Comparison of ENCODE assay signal across 17 cellular contexts in genomic region chr4:184957451-184958115, GRCh38.
"Had no signal": no experiment of that assay in that cellular context is flagged by ENCODE, and none has a peak within 500 bp of the region (broad histone marks: within the 10 kb centered on the region; RNA-seq: fewer than 3 reads in every experiment).

No MANE protein-coding gene starts in this region.

- H3K36me3 Mint-ChIP-seq: activated naive CD8-positive, alpha-beta T cell treated with anti-CD3 and anti-CD28 coated beads, Interleukin-2, amount 10 ng/mL, durations not matched to agents 7 days and 5 days; natural killer cell had no signal

- H3K36me3 ChIP-seq: colonic mucosa, lower lobe of right lung, thyroid gland had no signal

- H3K4me1 ChIP-seq: colonic mucosa, lower lobe of right lung, thyroid gland had no signal

- H3K4me1 Mint-ChIP-seq: activated CD4-positive, alpha-beta T cell treated with anti-CD3 and anti-CD28 coated beads, Interleukin-2, amount 10 ng/mL, durations not matched to agents 24 days and 14 days; central memory CD8-positive, alpha-beta T cell; endodermal cell; natural killer cell had no signal

- DNase-seq: activated CD4-positive, alpha-beta T cell treated with anti-CD3 and anti-CD28 coated beads, Interleukin-2, amount 10 ng/mL, durations not matched to agents 24 days and 14 days; activated CD8-positive, alpha-beta T cell treated with anti-CD3 and anti-CD28 coated beads for 36 hours; activated naive CD4-positive, alpha-beta T cell treated with Interleukin-2 at 50 U/mL for 16 hours; activated naive CD8-positive, alpha-beta T cell treated with anti-CD3 and anti-CD28 coated beads, Interleukin-2, amount 10 ng/mL, durations not matched to agents 7 days and 5 days; activated T-cell treated with anti-CD3 and anti-CD28 coated beads, Interleukin-2, amount 50 U/mL, for 24 hours; colonic mucosa; endodermal cell; glutamatergic neuron; hypothalamus; islet precursor cell; lower lobe of right lung; natural killer cell; stimulated activated CD8-positive, alpha-beta memory T cell treated with anti-CD3 and anti-CD28 coated beads, Interleukin-4, amount 100 ng/mL, for 48 hours; stimulated activated naive CD4-positive, alpha-beta T cell; thyroid gland had no signal

- H3K27ac ChIP-seq: colonic mucosa, lower lobe of right lung, thyroid gland had no signal

- ATAC-seq: activated CD8-positive, alpha-beta T cell treated with anti-CD3 and anti-CD28 coated beads for 36 hours; lower lobe of right lung; natural killer cell had no signal

- H3K27ac Mint-ChIP-seq: activated CD4-positive, alpha-beta T cell treated with anti-CD3 and anti-CD28 coated beads, Interleukin-2, amount 10 ng/mL, durations not matched to agents 24 days and 14 days; activated CD8-positive, alpha-beta T cell treated with anti-CD3 and anti-CD28 coated beads for 36 hours; activated naive CD8-positive, alpha-beta T cell treated with anti-CD3 and anti-CD28 coated beads, Interleukin-2, amount 10 ng/mL, durations not matched to agents 7 days and 5 days; activated T-cell treated with anti-CD3 and anti-CD28 coated beads, Interleukin-2, amount 50 U/mL, for 24 hours; activated T-helper 2 cell treated with anti-CD3 and anti-CD28 coated beads, Interferon-gamma antibody, Interleukin-2, Interleukin-4, amounts not matched to agents 10 μg/mL and 5 μg/mL and 100 μg/mL, durations not matched to agents 14 hours and 24 hours and 36 hours; endodermal cell; natural killer cell had no signal

- H3K4me3 ChIP-seq: colonic mucosa, lower lobe of right lung, thyroid gland had no signal

- H3K9me3 ChIP-seq: colonic mucosa, lower lobe of right lung, thyroid gland had no signal

- H3K9me3 Mint-ChIP-seq: activated CD4-positive, alpha-beta T cell treated with anti-CD3 and anti-CD28 coated beads, Interleukin-2, amount 10 ng/mL, durations not matched to agents 24 days and 14 days; activated CD8-positive, alpha-beta T cell treated with anti-CD3 and anti-CD28 coated beads for 36 hours; activated naive CD8-positive, alpha-beta T cell treated with anti-CD3 and anti-CD28 coated beads, Interleukin-2, amount 10 ng/mL, durations not matched to agents 7 days and 5 days; activated T-cell treated with anti-CD3 and anti-CD28 coated beads, Interleukin-2, amount 50 U/mL, for 24 hours; activated T-helper 2 cell treated with anti-CD3 and anti-CD28 coated beads, Interferon-gamma antibody, Interleukin-2, Interleukin-4, amounts not matched to agents 10 μg/mL and 5 μg/mL and 100 μg/mL, durations not matched to agents 14 hours and 24 hours and 36 hours; central memory CD8-positive, alpha-beta T cell; endodermal cell; natural killer cell had no signal

- H3K27me3 ChIP-seq: colonic mucosa, thyroid gland had no signal

- H3K4me3 Mint-ChIP-seq: activated CD4-positive, alpha-beta T cell treated with anti-CD3 and anti-CD28 coated beads, Interleukin-2, amount 10 ng/mL, durations not matched to agents 24 days and 14 days; activated CD8-positive, alpha-beta T cell treated with anti-CD3 and anti-CD28 coated beads for 36 hours; activated naive CD8-positive, alpha-beta T cell treated with anti-CD3 and anti-CD28 coated beads, Interleukin-2, amount 10 ng/mL, durations not matched to agents 7 days and 5 days; activated T-cell treated with anti-CD3 and anti-CD28 coated beads, Interleukin-2, amount 50 U/mL, for 24 hours; central memory CD8-positive, alpha-beta T cell; endodermal cell; natural killer cell had no signal
